ENCODE assay signal across 21 cellular contexts in the genomic region with DNA sequence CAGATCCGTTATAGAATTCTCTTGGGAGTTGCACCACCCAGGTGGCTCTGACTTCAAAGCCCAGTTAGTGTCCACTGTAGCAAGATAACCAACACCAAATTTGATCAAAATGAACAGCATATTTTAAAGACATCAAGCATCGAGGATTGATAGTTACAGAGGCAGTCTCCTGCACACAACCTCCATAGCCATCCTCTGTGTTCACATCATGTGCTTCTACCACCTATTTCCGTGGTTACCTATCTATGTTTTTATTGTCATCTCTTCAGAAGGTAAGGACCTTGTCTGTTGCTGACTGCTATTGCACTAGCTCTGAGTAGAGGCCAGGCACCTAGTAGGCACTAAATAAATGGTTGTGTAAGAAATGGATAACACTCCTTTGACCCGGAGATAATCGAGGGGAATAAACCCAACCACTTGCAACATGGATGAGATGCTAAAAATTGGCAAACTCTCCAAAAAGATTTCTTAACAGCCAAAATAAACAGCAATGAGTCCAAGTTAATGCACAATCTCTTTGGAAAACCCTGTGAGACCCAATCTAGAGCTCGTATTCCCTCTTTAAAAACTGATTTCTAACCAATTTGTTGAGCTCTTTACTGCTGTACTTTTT. TPM values are rescaled to one million over a fixed set of nuclear protein-coding genes. Genes with fewer than 3 reads are reported as not detected.
DNase-seq lines count a peak whose midpoint lies in the region; ATAC-seq and TF ChIP-seq lines count a peak whose summit lies in the region.
"Had no signal": no experiment of that assay in that cellular context is flagged by ENCODE, and none has a peak within 500 bp of the region (broad histone marks: within the 10 kb centered on the region; RNA-seq: fewer than 3 reads in every experiment).

No MANE protein-coding gene starts in this region.

- 36% methylated on average over 5 of the region's 6 CpGs for WGBS in right lobe of liver (ENCODE audit: insufficient coverage, low coverage, low lambda C conversion rate, missing lambda C conversion rate)

- TF ChIP-seq CTCF in right lobe of liver (IDR thresholded peaks at IDR 0.05) (no peak), Calu3 (IDR thresholded peaks at IDR 0.05; ENCODE audit: unreplicated experiment) (no peak)

- intact Hi-C loops in activated naive CD4-positive, alpha-beta T cell treated with anti-CD3 and anti-CD28 coated beads for 36 hours (cut with micrococcal nuclease) = loop anchor here (5.0 kb wide), 1 partner anchor 814 kb away; a partner anchor contains a TSS
- intact Hi-C loops in right lobe of liver (cut with DNase I) = no loop called here
- intact Hi-C loops in Calu3 (cut with micrococcal nuclease; ENCODE audit: unreplicated experiment) = no loop called here

- no peak overlapping the region for H3K9ac ChIP-seq in adipocyte (ENCODE audit: low read length)
- no peak overlapping the region for H3K9ac ChIP-seq in subcutaneous abdominal adipose tissue (ENCODE audit: low read length in 5 of 5)
- H3K9ac ChIP-seq: SK-N-SH had no signal

- H3K9me3 ChIP-seq in adipocyte (ENCODE audit: control insufficient read depth, low read length) = no peaks in the 10 kb centered on the region
- no peaks in the 10 kb centered on the region for H3K9me3 ChIP-seq in right lobe of liver
- H3K9me3 ChIP-seq in subcutaneous abdominal adipose tissue (ENCODE audit: control insufficient read depth in 5 of 5, low read length in 5 of 5) = no peaks in the 10 kb centered on the region
- H3K9me3 ChIP-seq: SK-N-SH had no signal

- BruUV-seq in Calu3 (replicated peaks; lab: Mats Ljungman, UMichigan) = no TSS peak

- H3K4me1 Mint-ChIP-seq in activated naive CD4-positive, alpha-beta T cell treated with anti-CD3 and anti-CD28 coated beads, Interleukin-2, amount 50 U/mL, for 24 hours = peaks cover 58% of the 10 kb centered on the region
- H3K4me1 Mint-ChIP-seq in activated naive CD4-positive, alpha-beta T cell treated with anti-CD3 and anti-CD28 coated beads for 36 hours (ENCODE audit: low read depth) = peaks cover 40% of the 10 kb centered on the region
- no peaks in the 10 kb centered on the region for H3K4me1 Mint-ChIP-seq in Calu3 (ENCODE audit: low read depth, unreplicated experiment)

- no peaks in the 10 kb centered on the region for H3K27me3 ChIP-seq in adipocyte (replicated peaks; ENCODE audit: control insufficient read depth, insufficient read depth, low read length)
- H3K27me3 ChIP-seq in right lobe of liver = no peaks in the 10 kb centered on the region
- H3K27me3 ChIP-seq in subcutaneous abdominal adipose tissue (ENCODE audit: control insufficient read depth in 5 of 5, insufficient read depth in 4 of 5, low read length in 5 of 5) = no peaks in the 10 kb centered on the region

- peak overlapping the region; percentile 35 for H3K4me3 Mint-ChIP-seq in activated naive CD4-positive, alpha-beta T cell treated with anti-CD3 and anti-CD28 coated beads, Interleukin-2, amount 50 U/mL, for 24 hours
- H3K4me3 Mint-ChIP-seq in activated naive CD4-positive, alpha-beta T cell treated with anti-CD3 and anti-CD28 coated beads for 36 hours = no peak overlapping the region
- no peak overlapping the region for H3K4me3 Mint-ChIP-seq in Calu3 (ENCODE audit: low read depth, unreplicated experiment)
- H3K4me3 Mint-ChIP-seq: activated CD4-positive, alpha-beta T cell treated with anti-CD3 and anti-CD28 coated beads, Interleukin-2, amount 10 ng/mL, durations not matched to agents 7 days and 5 days; activated naive CD8-positive, alpha-beta T cell; central memory CD8-positive, alpha-beta T cell; effector memory CD8-positive, alpha-beta T cell; neural crest cell had no signal

- DNase-seq in activated naive CD4-positive, alpha-beta T cell treated with anti-CD3 and anti-CD28 coated beads for 36 hours = no peak
- peak; percentile 42 for DNase-seq in adipocyte (ENCODE audit: low read depth)
- DNase-seq in right lobe of liver = no peak
- DNase-seq in Calu3 = no peak
- DNase-seq in GDM1 (lab: John Stamatoyannopoulos, UW) = no peak
- DNase-seq: activated CD4-positive, alpha-beta T cell treated with anti-CD3 and anti-CD28 coated beads, Interleukin-2, amount 10 ng/mL, durations not matched to agents 7 days and 5 days; activated T-cell treated with anti-CD3 and anti-CD28 coated beads for 4 hours; effector memory CD8-positive, alpha-beta T cell; foreskin melanocyte; NCI-H1048; NCI-H82; SK-N-SH had no signal

- H3K36me3 Mint-ChIP-seq in activated naive CD4-positive, alpha-beta T cell treated with anti-CD3 and anti-CD28 coated beads, Interleukin-2, amount 50 U/mL, for 24 hours = peaks cover 4% of the 10 kb centered on the region
- no peaks in the 10 kb centered on the region for H3K36me3 Mint-ChIP-seq in activated naive CD4-positive, alpha-beta T cell treated with anti-CD3 and anti-CD28 coated beads for 36 hours (ENCODE audit: low read depth)
- H3K36me3 Mint-ChIP-seq in Calu3 (ENCODE audit: insufficient read depth, unreplicated experiment) = no peaks in the 10 kb centered on the region

- peaks cover 27% of the 10 kb centered on the region for H3K4me1 ChIP-seq in adipocyte (ENCODE audit: control insufficient read depth, insufficient read depth, low read length)
- H3K4me1 ChIP-seq in right lobe of liver = peaks cover 0 to 23% (median 0%) of the 10 kb centered on the region in 4 donors
- peaks cover 0 to 34% (median 25%) of the 10 kb centered on the region in 5 donors for H3K4me1 ChIP-seq in subcutaneous abdominal adipose tissue (ENCODE audit: control insufficient read depth in 5 of 5, insufficient read depth in 5 of 5, low read length in 5 of 5)

- no peaks in the 10 kb centered on the region for H3K36me3 ChIP-seq in adipocyte (ENCODE audit: control insufficient read depth, insufficient read depth, low read length, severe bottlenecking)
- H3K36me3 ChIP-seq in right lobe of liver = no peaks in the 10 kb centered on the region
- H3K36me3 ChIP-seq in subcutaneous abdominal adipose tissue (ENCODE audit: control insufficient read depth in 5 of 5, insufficient read depth in 5 of 5, low read length in 5 of 5) = no peaks in the 10 kb centered on the region

- peaks cover 3% of the 10 kb centered on the region for H3K9me3 Mint-ChIP-seq in activated naive CD4-positive, alpha-beta T cell treated with anti-CD3 and anti-CD28 coated beads, Interleukin-2, amount 50 U/mL, for 24 hours
- H3K9me3 Mint-ChIP-seq in activated naive CD4-positive, alpha-beta T cell treated with anti-CD3 and anti-CD28 coated beads for 36 hours = no peaks in the 10 kb centered on the region
- H3K9me3 Mint-ChIP-seq in Calu3 (ENCODE audit: low read depth, unreplicated experiment) = no peaks in the 10 kb centered on the region
- H3K9me3 Mint-ChIP-seq: activated CD4-positive, alpha-beta T cell treated with anti-CD3 and anti-CD28 coated beads, Interleukin-2, amount 10 ng/mL, durations not matched to agents 7 days and 5 days; central memory CD8-positive, alpha-beta T cell had no signal

- no peaks in the 10 kb centered on the region for H3K27me3 Mint-ChIP-seq in activated naive CD4-positive, alpha-beta T cell treated with anti-CD3 and anti-CD28 coated beads, Interleukin-2, amount 50 U/mL, for 24 hours
- H3K27me3 Mint-ChIP-seq in activated naive CD4-positive, alpha-beta T cell treated with anti-CD3 and anti-CD28 coated beads for 36 hours (ENCODE audit: low read depth) = no peaks in the 10 kb centered on the region
- H3K27me3 Mint-ChIP-seq in Calu3 (ENCODE audit: unreplicated experiment) = peaks cover 16% of the 10 kb centered on the region
- H3K27me3 Mint-ChIP-seq: activated CD4-positive, alpha-beta T cell treated with anti-CD3 and anti-CD28 coated beads, Interleukin-2, amount 10 ng/mL, durations not matched to agents 7 days and 5 days; activated naive CD8-positive, alpha-beta T cell; central memory CD8-positive, alpha-beta T cell; effector memory CD8-positive, alpha-beta T cell had no signal

- no peak for TF ChIP-seq POLR2A in right lobe of liver (IDR thresholded peaks at IDR 0.05)

- CTCF ChIA-PET in activated naive CD4-positive, alpha-beta T cell treated with anti-CD3 and anti-CD28 coated beads for 36 hours (lab: Charles Lee) = interaction anchor here (1.5 to 2.1 kb wide), 2 partner anchors 17 to 179 kb away, joined by 4 to 5 read pairs; no protein-coding TSS in a partner anchor
- CTCF ChIA-PET in Calu3 (lab: Charles Lee) = no interaction called here

- ATAC-seq in right lobe of liver = peak; percentile 52 to 92 (median 80)
- ATAC-seq in HG03280 (IDR thresholded peaks at IDR 0.05; ENCODE audit: unreplicated experiment) = no peak
- ATAC-seq: effector memory CD8-positive, alpha-beta T cell; GM12878 had no signal

- H3K27ac ChIP-seq in right lobe of liver (no peak overlapping the region), subcutaneous abdominal adipose tissue (ENCODE audit: low read depth, low read length) (peak overlapping the region; percentile 22)

- no peak overlapping the region for H3K27ac Mint-ChIP-seq in activated naive CD4-positive, alpha-beta T cell treated with anti-CD3 and anti-CD28 coated beads, Interleukin-2, amount 50 U/mL, for 24 hours
- H3K27ac Mint-ChIP-seq in activated naive CD4-positive, alpha-beta T cell treated with anti-CD3 and anti-CD28 coated beads for 36 hours = no peak overlapping the region
- no peak overlapping the region for H3K27ac Mint-ChIP-seq in Calu3 (ENCODE audit: unreplicated experiment)

- H3K4me3 ChIP-seq in adipocyte (ENCODE audit: low read length) (no peak overlapping the region), right lobe of liver (no peak overlapping the region), subcutaneous abdominal adipose tissue (ENCODE audit: low read depth in 1 of 5, low read length in 5 of 5) (no peak overlapping the region)
- H3K4me3 ChIP-seq: GM12878 had no signal

RNA-seq across cellular contexts. Expression of a gene that starts 14.7 kb away (rescaled TPM):
- not detected for total RNA-seq in activated naive CD4-positive, alpha-beta T cell treated with anti-CD3 and anti-CD28 coated beads for 36 hours
- 1 to 10 TPM in 1 of 6 experiments, under 1 TPM in 5; 0.15 to 1.2 (median 0.27) TPM for total RNA-seq in right lobe of liver
- not detected in 2 replicates for total RNA-seq in Calu3 (2022)
- total RNA-seq: A172; activated CD4-positive, alpha-beta T cell treated with anti-CD3 and anti-CD28 coated beads, Interleukin-2, amount 10 ng/mL, durations not matched to agents 7 days and 5 days; GM12878; neural crest cell; renal cortical epithelial cell had no signal

RNA-seq across cellular contexts. Expression of a gene that starts 56.6 kb away (rescaled TPM):
- not detected for total RNA-seq in activated naive CD4-positive, alpha-beta T cell treated with anti-CD3 and anti-CD28 coated beads for 36 hours
- total RNA-seq in right lobe of liver (1 to 10 TPM; 1.7 to 6.5 (median 3.2) TPM), Calu3 (2022) (11.8 TPM in 2 replicates)
- total RNA-seq: activated CD4-positive, alpha-beta T cell treated with anti-CD3 and anti-CD28 coated beads, Interleukin-2, amount 10 ng/mL, durations not matched to agents 7 days and 5 days had no signal
